ENCODE assay signal across 8 cellular contexts in genomic region chr2:191321861-191322662, GRCh38.
A peak's percentile ranks its signal among the peaks of the same experiment; 100 is the strongest.
DNase-seq lines count a peak whose midpoint lies in the region; ATAC-seq lines count a peak whose summit lies in the region.

No MANE protein-coding gene starts in this region.

- H2BK12ac ChIP-seq in neuronal stem cell (ENCODE audit: low read length) = no peak overlapping the region

- H4K91ac ChIP-seq in neuronal stem cell (ENCODE audit: low read depth, low read length, poor library complexity) = no peak overlapping the region

- no peaks in the 10 kb centered on the region for H3K79me1 ChIP-seq in neuronal stem cell (ENCODE audit: low read depth, low read length)

- peaks cover 15 to 16% of the 10 kb centered on the region in 2 donors for H3K4me1 ChIP-seq in neuronal stem cell (ENCODE audit: control insufficient read depth in 2 of 2, insufficient read depth in 1 of 2, low read depth in 1 of 2, low read length in 2 of 2)

- no peak overlapping the region for H2BK5ac ChIP-seq in neuronal stem cell (ENCODE audit: low read length)

- no peak overlapping the region for H2BK15ac ChIP-seq in neuronal stem cell (ENCODE audit: low read length)

- H2AK5ac ChIP-seq in neuronal stem cell (ENCODE audit: low read depth, low read length) = no peak overlapping the region

- intact Hi-C loops in left colon (cut with DNase I, micrococcal nuclease) = no loop called here

- no peak overlapping the region for H2AFZ ChIP-seq in neuronal stem cell (ENCODE audit: low read length)

- H3K23ac ChIP-seq in neuronal stem cell (ENCODE audit: low read depth, low read length, poor library complexity) = no peak overlapping the region

- no peak overlapping the region for H3K4me2 ChIP-seq in neuronal stem cell (ENCODE audit: insufficient read depth, low read length, poor library complexity, severe bottlenecking)

- no peaks in the 10 kb centered on the region for H3K27me3 ChIP-seq in neuronal stem cell (ENCODE audit: control insufficient read depth in 3 of 3, insufficient read depth in 3 of 3, low read depth in 1 of 3, low read length in 3 of 3)

- no peak overlapping the region for H3K14ac ChIP-seq in neuronal stem cell (ENCODE audit: low read length)

- H3K27ac ChIP-seq in neuronal stem cell (replicated peaks; ENCODE audit: low read length) = no peak overlapping the region

- no peak overlapping the region for H4K8ac ChIP-seq in neuronal stem cell (ENCODE audit: low read depth, low read length)

- peaks cover 0 to 14% of the 10 kb centered on the region in 2 donors for H3K9me3 ChIP-seq in neuronal stem cell (replicated peaks in 1 of 2; ENCODE audit: control insufficient read depth in 2 of 2, insufficient read depth in 1 of 2, low read depth in 1 of 2, low read length in 2 of 2)

- H3K4ac ChIP-seq in neuronal stem cell (ENCODE audit: low read length) = no peak overlapping the region

- DNase-seq in EH (ENCODE audit: low read depth) = peak; percentile 88
- DNase-seq in NCI-H69 (lab: John Stamatoyannopoulos, UW) = peak; percentile 3
- DNase-seq in dermis blood vessel endothelial cell = peak; percentile 70
- DNase-seq in neuronal stem cell (ENCODE audit: low spot score) = peak; percentile 20
- no peak for DNase-seq in left colon
- DNase-seq in HPDE6-E6E7 (ENCODE audit: extremely low spot score) = no peak
- no peak for DNase-seq in NCI-H2107 (lab: John Stamatoyannopoulos, UW)

- H2BK120ac ChIP-seq in neuronal stem cell (ENCODE audit: low read depth, low read length) = no peak overlapping the region

- H3K36me3 ChIP-seq in neuronal stem cell (replicated peaks in 1 of 2; ENCODE audit: control insufficient read depth in 2 of 2, insufficient read depth in 2 of 2, low read length in 2 of 2) = peaks cover 2 to 3% of the 10 kb centered on the region in 2 donors

- H3K18ac ChIP-seq in neuronal stem cell (ENCODE audit: low read length) = no peak overlapping the region

- ATAC-seq in HG02678 (IDR thresholded peaks at IDR 0.05; ENCODE audit: unreplicated experiment) = peak; percentile 94
- ATAC-seq in left colon = no peak

- no peak overlapping the region for H3K9ac ChIP-seq in neuronal stem cell (ENCODE audit: low read depth, low read length, poor library complexity)

- H3K4me3 ChIP-seq in neuronal stem cell (ENCODE audit: low read length in 2 of 2) = no peak overlapping the region

- no CpG with 5 or more reads among the region's 4 CpGs for WGBS in neuronal stem cell (ENCODE audit: extremely low coverage in 2 of 2, insufficient read length in 2 of 2, insufficient replicate concordance in 1 of 2), 2 donors

Comparison
In these comparisons a context has a peak if more than half of its experiments do, and no peak if none do; other contexts are left out.
1. DNase-seq: peak in EH (single experiment), NCI-H69 (single experiment), dermis blood vessel endothelial cell (single experiment) and neuronal stem cell (single experiment); none in left colon (0 of 2), HPDE6-E6E7 (single experiment) and NCI-H2107 (single experiment).